In genomic region chr1:18903313-18903671, GRCh38 we compare ENCODE assay signal across 8 cellular contexts. TPM values are rescaled to one million over a fixed set of nuclear protein-coding genes. Genes with fewer than 3 reads are reported as not detected.
DNase-seq lines count a peak whose midpoint lies in the region; ATAC-seq, FAIRE-seq and TF ChIP-seq lines count a peak whose summit lies in the region.

No MANE protein-coding gene starts in this region.

- no peaks in the 10 kb centered on the region for H3K9me3 ChIP-seq in A549
- H3K9me3 ChIP-seq in mucosa of rectum (ENCODE audit: control insufficient read depth in 2 of 2, low read length in 2 of 2): no peaks in the 10 kb centered on the region

- CTCF ChIA-PET in A549 (lab: Yijun Ruan, JAX): interaction anchor here (1.2 to 20.0 kb wide), 5 partner anchors 11 to 211 kb away, joined by 3 to 319 read pairs (median 24); no protein-coding TSS in a partner anchor

- H3K27me3 ChIP-seq in mucosa of rectum (ENCODE audit: control insufficient read depth in 2 of 2, insufficient read depth in 2 of 2, low read length in 2 of 2) (peaks cover 0 to 2% of the 10 kb centered on the region in 2 donors), foreskin keratinocyte (no peaks in the 10 kb centered on the region)

- H3K36me3 Mint-ChIP-seq in HFFc6 (ENCODE audit: low read depth): no peaks in the 10 kb centered on the region

- POLR2A ChIA-PET in A549 (lab: Yijun Ruan, JAX): no interaction called here

- ATAC-seq in A549 (no peak), foreskin keratinocyte (no peak)

- H3K4me3 ChIP-seq in A549 (peak overlapping the region; percentile 97), cardiac fibroblast (replicated peaks in 1 of 2; ENCODE audit: low read depth in 2 of 2, low read length in 2 of 2) (peak overlapping the region; percentile 69 to 89), mucosa of rectum (ENCODE audit: low read length in 2 of 2) (peak overlapping the region; percentile 80 to 83)

- peak overlapping the region; percentile 99 for H3K4me2 ChIP-seq in A549

- FAIRE-seq in A549 (lab: Jason Lieb, UNC) (no peak), D721Med (lab: Jason Lieb, UNC) (no peak)

- DNase-seq in A549 (ENCODE audit: low read depth in 1 of 2, low spot score in 1 of 2) (no peak), HFFc6 (no peak), cardiac fibroblast (ENCODE audit: low read depth in 2 of 2) (no peak), anterior cingulate cortex (lab: John Stamatoyannopoulos, UW) (no peak), NCI-H1105 treated with DMSO at 0.1 percent for 48 hours (lab: John Stamatoyannopoulos, UW) (no peak), foreskin keratinocyte (no peak), D721Med (ENCODE audit: insufficient read length, low spot score) (no peak)

- no peak for TF ChIP-seq RAD21 in A549 (conservative IDR thresholded peaks at IDR 0.05 in 1 of 2, IDR thresholded peaks at IDR 0.05 in 1 of 2)

- H3K4me3 Mint-ChIP-seq in HFFc6: peak overlapping the region; percentile 94

- H3K9ac ChIP-seq in mucosa of rectum (ENCODE audit: low read depth in 1 of 2, low read length in 2 of 2): peak overlapping the region; percentile 60 to 70

- H3K27ac ChIP-seq in A549 (peak overlapping the region; percentile 86 to 91; a peak in 5 of 6 replicates), mucosa of rectum (ENCODE audit: low read depth in 2 of 2, low read length in 2 of 2) (peak overlapping the region; percentile 69), foreskin keratinocyte (no peak overlapping the region)

- TF ChIP-seq CTCF in A549 (IDR thresholded peaks at IDR 0.05) (no peak), HFFc6 (IDR thresholded peaks at IDR 0.05) (no peak), cardiac fibroblast (IDR thresholded peaks at IDR 0.05; ENCODE audit: low read depth, low read length) (no peak), foreskin keratinocyte (conservative IDR thresholded peaks at IDR 0.05) (no peak), D721Med (IDR thresholded peaks at IDR 0.05; ENCODE audit: insufficient read depth, missing control alignments) (no peak)

- 48% methylated on average over 7 of the region's 7 CpGs for WGBS in A549 (ENCODE audit: missing lambda C conversion rate)

- peaks cover 1% of the 10 kb centered on the region for H3K27me3 Mint-ChIP-seq in HFFc6 (ENCODE audit: insufficient read depth)

- no peak for TF ChIP-seq EP300 in A549 (IDR thresholded peaks at IDR 0.05)

- H3K27ac Mint-ChIP-seq in HFFc6: peak overlapping the region; percentile 99

- H3K9me3 Mint-ChIP-seq in HFFc6: no peaks in the 10 kb centered on the region

- TF ChIP-seq POLR2A in A549 (IDR thresholded peaks at IDR 0.05; ENCODE audit: low read length): no peak

- H3K4me1 Mint-ChIP-seq in HFFc6 (ENCODE audit: low read depth): peaks cover 29% of the 10 kb centered on the region

- H3K4me1 ChIP-seq in A549: peaks cover 35% of the 10 kb centered on the region
- H3K4me1 ChIP-seq in mucosa of rectum (ENCODE audit: control insufficient read depth in 2 of 2, insufficient read depth in 2 of 2, low read length in 2 of 2): peaks cover 4 to 5% of the 10 kb centered on the region in 2 donors
- H3K4me1 ChIP-seq in foreskin keratinocyte: peaks cover 29% of the 10 kb centered on the region

- peaks cover 0 to 3% of the 10 kb centered on the region in 2 donors for H3K36me3 ChIP-seq in mucosa of rectum (ENCODE audit: control insufficient read depth in 2 of 2, insufficient read depth in 2 of 2, low read length in 2 of 2)

TF ChIP-seq in A549, 52 proteins besides CTCF, POLR2A, EP300 and RAD21:
- TF ChIP-seq HDAC2 (IDR thresholded peaks at IDR 0.05) (no peak), GATA3 (IDR thresholded peaks at IDR 0.05; ENCODE audit: borderline replicate concordance) (no peak), ZSCAN20 (CRISPR knock-in tag; IDR thresholded peaks at IDR 0.05) (no peak), ZFP36 (IDR thresholded peaks at IDR 0.05; ENCODE audit: borderline replicate concordance, partially characterized antibody) (no peak), CHD4 (IDR thresholded peaks at IDR 0.05; ENCODE audit: borderline replicate concordance) (no peak), CBX8 (IDR thresholded peaks at IDR 0.05) (no peak)
TF ChIP-seq in A549: peak in this region for 0.

RNA-seq across cellular contexts. Expression of gene ALDH4A1, which starts 0.9 kb away (rescaled TPM):
- polyA plus RNA-seq in A549 (2011; rRNA removed): 9.4 and 9.7 TPM in 2 replicates
- polyA plus RNA-seq in A549 (2012; cell fraction: cytosol; rRNA removed): 17.8 and 20.9 TPM in 2 replicates
- polyA plus RNA-seq in A549 (2012; cell fraction: nucleus; rRNA removed): 44.6 and 47.4 TPM in 2 replicates
- polyA plus RNA-seq in A549 (2017; fragmentation: RNase III; extraction: RNeasy Plus Mini Kit Qiagen cat#74134 plus additional on column Dnase treatment): 14.7 to 17.1 TPM (median 15.4 TPM) in 3 replicates
- polyA minus RNA-seq in A549 (2011; rRNA and poly(A)+ RNA removed): 12.0 and 13.4 TPM in 2 replicates
- total RNA-seq in HFFc6 (2021; fragmentation: NEBNext Ultra II Directional; extraction: Animal tissue kit (Norgen Biotek cat#: 25700)): 10 to 100 TPM; 18.3 to 24.1 (median 20.2) TPM
- 26.7 and 33.2 TPM in 2 replicates for total RNA-seq in foreskin keratinocyte
- 26.3 and 32.6 TPM in 2 replicates for polyA plus RNA-seq in foreskin keratinocyte

RNA-seq across cellular contexts. Expression of gene TAS1R2, which starts 43.8 kb away (rescaled TPM):
- not detected in 2 replicates for polyA plus RNA-seq in A549 (2011; rRNA removed)
- not detected in 2 replicates for polyA plus RNA-seq in A549 (2012; cell fraction: cytosol; rRNA removed)
- polyA plus RNA-seq in A549 (2012; cell fraction: nucleus; rRNA removed): not detected in 2 replicates
- polyA plus RNA-seq in A549 (2017; fragmentation: RNase III; extraction: RNeasy Plus Mini Kit Qiagen cat#74134 plus additional on column Dnase treatment): not detected in 3 replicates
- not detected in 2 replicates for polyA minus RNA-seq in A549 (2011; rRNA and poly(A)+ RNA removed)
- not detected for total RNA-seq in HFFc6 (2021; fragmentation: NEBNext Ultra II Directional; extraction: Animal tissue kit (Norgen Biotek cat#: 25700))
- total RNA-seq in foreskin keratinocyte: not detected in 2 replicates
- polyA plus RNA-seq in foreskin keratinocyte: not detected in 2 replicates

RNA-seq across cellular contexts. Expression of gene IFFO2, which starts 53.2 kb away (rescaled TPM):
- polyA plus RNA-seq in A549 (2011; rRNA removed): 23.0 and 24.3 TPM in 2 replicates
- polyA plus RNA-seq in A549 (2012; cell fraction: cytosol; rRNA removed): 43.9 and 44.0 TPM in 2 replicates
- polyA plus RNA-seq in A549 (2012; cell fraction: nucleus; rRNA removed): 93.7 and 96.0 TPM in 2 replicates
- polyA plus RNA-seq in A549 (2017; fragmentation: RNase III; extraction: RNeasy Plus Mini Kit Qiagen cat#74134 plus additional on column Dnase treatment): 50.1 to 57.5 TPM (median 53.9 TPM) in 3 replicates
- polyA minus RNA-seq in A549 (2011; rRNA and poly(A)+ RNA removed): 24.2 and 31.1 TPM in 2 replicates
- 10 to 100 TPM; 19.9 to 28.9 (median 21.0) TPM for total RNA-seq in HFFc6 (2021; fragmentation: NEBNext Ultra II Directional; extraction: Animal tissue kit (Norgen Biotek cat#: 25700))
- 47.5 and 57.3 TPM in 2 replicates for total RNA-seq in foreskin keratinocyte
- polyA plus RNA-seq in foreskin keratinocyte: 18.3 and 23.6 TPM in 2 replicates
